Comparison of ENCODE assay signal across 2 cellular contexts in the genomic region with DNA sequence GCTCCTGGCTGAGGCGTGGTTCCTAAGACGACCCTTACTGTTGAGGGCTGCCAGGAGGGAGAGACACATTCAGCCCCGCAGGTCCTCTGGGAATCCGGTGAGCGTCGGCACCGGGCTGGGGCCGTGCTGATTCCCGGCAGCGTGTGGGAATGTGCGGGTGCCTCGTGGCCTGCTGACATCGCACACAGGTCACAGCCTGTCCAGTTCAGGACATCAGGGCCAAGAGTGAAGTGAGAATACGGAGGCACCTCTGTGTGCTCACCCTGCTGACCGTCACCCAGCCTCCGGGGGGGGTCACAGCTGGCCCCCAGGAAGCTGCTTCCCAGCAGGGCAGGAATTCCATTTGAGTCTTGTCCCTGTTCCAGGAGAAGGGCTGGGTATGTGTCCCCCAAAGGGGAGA.
TF ChIP-seq lines count a peak whose summit lies in the region.

No MANE protein-coding gene starts in this region.

TF ChIP-seq in IMR-90, 13 proteins besides CTCF, POLR2A, EP300 and RAD21:
- TF ChIP-seq BHLHE40 (IDR thresholded peaks at IDR 0.05; ENCODE audit: low read depth, low read length) (no peak), SMC3 (IDR thresholded peaks at IDR 0.05; ENCODE audit: low read depth, low read length) (no peak), FOS (IDR thresholded peaks at IDR 0.05; ENCODE audit: low read depth, low read length) (no peak)

TF ChIP-seq in H1, 55 proteins besides CTCF, POLR2A, EP300 and RAD21:
- TF ChIP-seq ASH2L (IDR thresholded peaks at IDR 0.05; ENCODE audit: low read length) (no peak), GTF2F1 (IDR thresholded peaks at IDR 0.05; ENCODE audit: borderline replicate concordance, low read depth, low read length) (no peak), TAF7 (optimal IDR thresholded peaks at IDR 0.05; ENCODE audit: borderline replicate concordance, low read depth, low read length) (no peak)
